Comparison of ENCODE assay signal across 14 cellular contexts in the genomic region with DNA sequence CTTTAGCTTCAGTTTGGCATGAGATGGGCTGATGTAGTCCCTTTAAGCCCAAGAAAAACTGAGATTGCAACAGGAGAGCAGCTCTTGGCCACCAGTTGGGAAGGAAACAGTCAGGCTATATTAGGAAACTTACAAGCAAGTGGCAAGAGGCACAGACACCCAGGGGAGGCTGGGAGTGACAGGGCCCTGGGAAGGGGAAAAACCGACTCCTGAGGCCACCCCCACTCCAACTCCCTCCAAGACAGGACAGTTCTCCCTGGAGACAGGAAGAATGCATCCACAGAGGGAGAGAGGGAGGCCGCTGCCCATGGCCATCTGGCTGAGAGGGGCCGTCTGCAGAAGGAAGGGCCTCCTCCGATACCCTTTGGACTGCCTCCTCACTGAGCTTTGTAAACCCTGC. TPM values are rescaled to one million over a fixed set of nuclear protein-coding genes. Genes with fewer than 3 reads are reported as not detected.
DNase-seq lines count a peak whose midpoint lies in the region; ATAC-seq and TF ChIP-seq lines count a peak whose summit lies in the region.
"Had no signal": no experiment of that assay in that cellular context is flagged by ENCODE, and none has a peak within 500 bp of the region (broad histone marks: within the 10 kb centered on the region; RNA-seq: fewer than 3 reads in every experiment).

No MANE protein-coding gene starts in this region.

- TF ChIP-seq POLR2A in prostate gland (IDR thresholded peaks at IDR 0.05) (no peak), body of pancreas (IDR thresholded peaks at IDR 0.05) (no peak), erythroblast (IDR thresholded peaks at IDR 0.05; ENCODE audit: low read length) (no peak)

- peak overlapping the region; percentile 73 for H3K9ac ChIP-seq in BLaER1

- TF ChIP-seq CTCF in foreskin keratinocyte (conservative IDR thresholded peaks at IDR 0.05): no peak
- no peak for TF ChIP-seq CTCF in prostate gland (IDR thresholded peaks at IDR 0.05)
- no peak for TF ChIP-seq CTCF in body of pancreas (IDR thresholded peaks at IDR 0.05)

- peak; percentile 50 to 54 for DNase-seq in SJCRH30
- DNase-seq in foreskin keratinocyte: no peak
- no peak for DNase-seq in prostate gland (ENCODE audit: low spot score)
- DNase-seq in body of pancreas: no peak
- no peak for DNase-seq in effector CD4-positive, alpha-beta T cell
- no peak for DNase-seq in erythroblast (lab: John Stamatoyannopoulos, UW)
- DNase-seq: H7, head of caudate nucleus, NCI-H146, SHP77 had no signal

- peak overlapping the region; percentile 94 for H3K4me2 ChIP-seq in BLaER1

- H3K36me3 ChIP-seq in BLaER1 (no peaks in the 10 kb centered on the region), SJCRH30 (no peaks in the 10 kb centered on the region), prostate gland (no peaks in the 10 kb centered on the region), body of pancreas (replicated peaks in 1 of 2; ENCODE audit: insufficient read depth in 1 of 2, low read depth in 2 of 2) (no peaks in the 10 kb centered on the region)
- H3K36me3 ChIP-seq: brain microvascular endothelial cell had no signal

- H3K27ac ChIP-seq in BLaER1 (peak overlapping the region; percentile 85), SJCRH30 (no peak overlapping the region), foreskin keratinocyte (no peak overlapping the region), prostate gland (peak overlapping the region; percentile 5 to 10), body of pancreas (no peak overlapping the region)
- H3K27ac ChIP-seq: brain microvascular endothelial cell had no signal

- peaks cover 78% of the 10 kb centered on the region for H3K4me1 ChIP-seq in BLaER1
- H3K4me1 ChIP-seq in SJCRH30: peaks cover 28% of the 10 kb centered on the region
- H3K4me1 ChIP-seq in foreskin keratinocyte: peaks cover 9% of the 10 kb centered on the region
- no peaks in the 10 kb centered on the region for H3K4me1 ChIP-seq in prostate gland (replicated peaks)
- no peaks in the 10 kb centered on the region for H3K4me1 ChIP-seq in body of pancreas

- ATAC-seq in foreskin keratinocyte (peak; percentile 28), body of pancreas (no peak), GM19395 (IDR thresholded peaks at IDR 0.05; ENCODE audit: unreplicated experiment) (no peak)

- H3K4me3 ChIP-seq in BLaER1: peak overlapping the region; percentile 51
- H3K4me3 ChIP-seq in SJCRH30: no peak overlapping the region
- no peak overlapping the region for H3K4me3 ChIP-seq in prostate gland
- no peak overlapping the region for H3K4me3 ChIP-seq in body of pancreas

- H4K20me1 ChIP-seq in BLaER1: no peaks in the 10 kb centered on the region

- H3K27me3 ChIP-seq in BLaER1: no peaks in the 10 kb centered on the region
- H3K27me3 ChIP-seq in SJCRH30: no peaks in the 10 kb centered on the region
- H3K27me3 ChIP-seq in foreskin keratinocyte: no peaks in the 10 kb centered on the region
- H3K27me3 ChIP-seq in prostate gland (replicated peaks; ENCODE audit: insufficient read depth): no peaks in the 10 kb centered on the region
- no peaks in the 10 kb centered on the region for H3K27me3 ChIP-seq in body of pancreas
- H3K27me3 ChIP-seq: brain microvascular endothelial cell had no signal

- WGBS in prostate gland: 54% methylated on average over 4 of the region's 4 CpGs
- WGBS in body of pancreas, 2 donors: 11 to 45% methylated on average over 1 to 4 of the region's 4 CpGs

- intact Hi-C loops in prostate gland (cut with DNase I): no loop called here
- intact Hi-C loops in body of pancreas (cut with DNase I): no loop called here

- peaks cover 6% of the 10 kb centered on the region; the same call in 1 of the 2 replicates for H3K9me3 ChIP-seq in BLaER1
- H3K9me3 ChIP-seq in SJCRH30 (replicated peaks): no peaks in the 10 kb centered on the region
- H3K9me3 ChIP-seq in prostate gland: no peaks in the 10 kb centered on the region
- H3K9me3 ChIP-seq in body of pancreas: no peaks in the 10 kb centered on the region

RNA-seq across cellular contexts. Expression of a gene that starts 20.5 kb away (rescaled TPM):
- 6.7 and 7.4 TPM in 2 replicates for total RNA-seq in SJCRH30 (2014; rRNA removed; shearing (Covaris generic))
- total RNA-seq in foreskin keratinocyte: 7.1 and 7.8 TPM in 2 replicates
- 2.6 and 3.0 TPM in 2 replicates for polyA plus RNA-seq in foreskin keratinocyte
- 10 to 100 TPM; 29.1 to 31.1 TPM for total RNA-seq in prostate gland
- 1 to 10 TPM; 1.6 to 2.1 TPM for total RNA-seq in body of pancreas
- total RNA-seq: activated CD8-positive, alpha-beta memory T cell treated with anti-CD3 and anti-CD28 coated beads for 36 hours had no signal

RNA-seq across cellular contexts. Expression of a gene that starts 44.1 kb away (rescaled TPM):
- 50.6 and 54.9 TPM in 2 replicates for total RNA-seq in SJCRH30 (2014; rRNA removed; shearing (Covaris generic))
- 29.9 and 32.9 TPM in 2 replicates for total RNA-seq in foreskin keratinocyte
- 27.6 and 33.1 TPM in 2 replicates for polyA plus RNA-seq in foreskin keratinocyte
- 10 to 100 TPM; 31.6 to 42.7 TPM for total RNA-seq in prostate gland
- total RNA-seq in body of pancreas: 10 to 100 TPM in 1 of 2 donors, 1 to 10 TPM in 1; 2.0 to 17.1 TPM

Comparison
In these comparisons a context has a peak if more than half of its experiments do, and no peak if none do; other contexts are left out.
1. H3K27ac ChIP-seq: peak in BLaER1 (single experiment) and prostate gland (2 of 2); none in SJCRH30 (single experiment), foreskin keratinocyte (single experiment) and body of pancreas (0 of 4).
2. DNase-seq: peak in SJCRH30 (2 of 2); none in foreskin keratinocyte (0 of 2), prostate gland (single experiment), body of pancreas (0 of 4), effector CD4-positive, alpha-beta T cell (single experiment) and erythroblast (0 of 2).